ENCODE assay signal across 8 cellular contexts in the genomic region with DNA sequence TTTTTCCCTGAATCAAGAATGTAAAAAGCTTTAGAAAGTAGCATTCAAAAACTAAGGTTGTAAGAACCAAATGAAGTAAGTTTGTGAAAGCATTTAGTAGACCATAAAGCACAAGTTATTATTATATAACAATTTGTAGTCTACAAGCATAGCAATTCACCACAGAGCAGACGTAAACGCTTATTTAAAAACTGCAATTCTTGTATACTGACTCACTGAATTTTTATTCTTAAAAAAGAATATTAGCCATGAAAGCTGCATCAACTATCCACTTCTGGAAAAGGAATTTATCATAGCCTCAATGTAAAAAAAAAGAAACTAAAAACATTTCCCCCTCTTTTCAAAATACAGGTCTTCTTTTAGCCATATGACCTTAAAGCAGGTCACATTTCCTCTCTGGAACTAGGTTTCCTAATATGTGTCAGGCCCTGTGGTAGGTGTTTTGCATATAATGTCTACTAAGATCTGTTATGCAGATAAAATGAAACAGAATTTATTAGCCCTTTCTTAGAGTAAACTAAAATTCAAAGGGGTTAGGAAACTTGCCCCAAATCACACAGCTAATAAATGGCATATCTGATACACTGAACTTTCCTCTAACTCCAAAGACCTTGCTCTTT. TPM values are rescaled to one million over a fixed set of nuclear protein-coding genes. Genes with fewer than 3 reads are reported as not detected.
A peak's percentile ranks its signal among the peaks of the same experiment; 100 is the strongest.
DNase-seq lines count a peak whose midpoint lies in the region; ATAC-seq and TF ChIP-seq lines count a peak whose summit lies in the region.

No MANE protein-coding gene starts in this region.

- no peaks in the 10 kb centered on the region; the same call in 1 of the 2 replicates for H3K9me2 ChIP-seq in Loucy (replicated peaks; ENCODE audit: low read depth, low read length)

- H3K27me3 Mint-ChIP-seq in stimulated activated naive CD8-positive, alpha-beta T cell treated with anti-CD3 and anti-CD28 coated beads, Interleukin-15, amount 100 ng/mL, for 72 hours: peaks cover 15% of the 10 kb centered on the region

- ATAC-seq in Right ventricle myocardium inferior (no peak), GM19463 (IDR thresholded peaks at IDR 0.05; ENCODE audit: unreplicated experiment) (no peak)
- peak; percentile 21 for ATAC-seq in stimulated activated naive CD8-positive, alpha-beta T cell treated with anti-CD3 and anti-CD28 coated beads, Interleukin-15, amount 100 ng/mL, for 72 hours

- DNase-seq in cardiac muscle cell (ENCODE audit: low read depth in 1 of 2, low spot score in 1 of 2) (no peak), Right ventricle myocardium inferior (ENCODE audit: missing footprints) (no peak), NCI-H1436 treated with DMSO at 0.1 percent for 48 hours (lab: John Stamatoyannopoulos, UW) (no peak), NCI-H1092 (lab: John Stamatoyannopoulos, UW) (no peak)
- no peak for DNase-seq in stimulated activated naive CD8-positive, alpha-beta T cell treated with anti-CD3 and anti-CD28 coated beads, Interleukin-15, amount 100 ng/mL, for 72 hours

- H3K4me2 ChIP-seq in Loucy (ENCODE audit: low read depth, low read length, poor library complexity, severe bottlenecking): peak overlapping the region; percentile 92

- no peak overlapping the region for H2AFZ ChIP-seq in Loucy (ENCODE audit: low read length)

- H3K9me3 Mint-ChIP-seq in stimulated activated naive CD8-positive, alpha-beta T cell treated with anti-CD3 and anti-CD28 coated beads, Interleukin-15, amount 100 ng/mL, for 72 hours: no peaks in the 10 kb centered on the region

- H3K27ac Mint-ChIP-seq in stimulated activated naive CD8-positive, alpha-beta T cell treated with anti-CD3 and anti-CD28 coated beads, Interleukin-15, amount 100 ng/mL, for 72 hours: peak overlapping the region in 1 of 2 donors; percentile 48

- H3K36me3 ChIP-seq in cardiac muscle cell (no peaks in the 10 kb centered on the region), Loucy (ENCODE audit: insufficient read depth, low read length) (no peaks in the 10 kb centered on the region), endocrine pancreas (ENCODE audit: control insufficient read depth, insufficient read depth, low read length) (no peaks in the 10 kb centered on the region)

- H3K9ac ChIP-seq in Loucy (ENCODE audit: low read depth, low read length, poor library complexity, severe bottlenecking): peak overlapping the region; percentile 88
- no peak overlapping the region for H3K9ac ChIP-seq in endocrine pancreas (ENCODE audit: control insufficient read depth, insufficient read depth, low read length)

- peaks cover 39% of the 10 kb centered on the region for H3K4me1 Mint-ChIP-seq in stimulated activated naive CD8-positive, alpha-beta T cell treated with anti-CD3 and anti-CD28 coated beads, Interleukin-15, amount 100 ng/mL, for 72 hours

- H3K9me3 ChIP-seq in cardiac muscle cell (ENCODE audit: low read depth) (no peaks in the 10 kb centered on the region), Loucy (ENCODE audit: insufficient read depth, low read depth, low read length) (no peaks in the 10 kb centered on the region), endocrine pancreas (ENCODE audit: control insufficient read depth, low read length) (no peaks in the 10 kb centered on the region)

- H3K79me2 ChIP-seq in Loucy (ENCODE audit: insufficient read depth, low read length): peaks cover 72% of the 10 kb centered on the region

- no peaks in the 10 kb centered on the region for H3F3A ChIP-seq in Loucy (ENCODE audit: low read depth)

- intact Hi-C loops in Right ventricle myocardium inferior (cut with DNase I): no loop called here

- H3K27ac ChIP-seq in cardiac muscle cell: no peak overlapping the region

- peak overlapping the region; percentile 99 for H3K4me3 ChIP-seq in cardiac muscle cell
- peak overlapping the region; percentile 87 for H3K4me3 ChIP-seq in Loucy (ENCODE audit: low read length, poor library complexity, severe bottlenecking)
- H3K4me3 ChIP-seq in endocrine pancreas (ENCODE audit: control insufficient read depth, insufficient read depth, low read length): peak overlapping the region; percentile 84

- H3K4me1 ChIP-seq in cardiac muscle cell (ENCODE audit: low read depth): peaks cover 30% of the 10 kb centered on the region
- peaks cover 62% of the 10 kb centered on the region for H3K4me1 ChIP-seq in Loucy (ENCODE audit: insufficient read depth, low read length, poor library complexity, severe bottlenecking)
- peaks cover 30% of the 10 kb centered on the region for H3K4me1 ChIP-seq in endocrine pancreas (ENCODE audit: control insufficient read depth, insufficient read depth, low read length)

- H3K27me3 ChIP-seq in cardiac muscle cell (peaks cover 2% of the 10 kb centered on the region), Loucy (ENCODE audit: insufficient read depth, low read length, poor library complexity, severe bottlenecking) (peaks cover 24% of the 10 kb centered on the region), endocrine pancreas (ENCODE audit: control insufficient read depth, insufficient read depth, low read length) (no peaks in the 10 kb centered on the region)

- TF ChIP-seq CTCF in cardiac muscle cell (IDR thresholded peaks at IDR 0.05; ENCODE audit: low read depth, low read length): no peak
- TF ChIP-seq CTCF in Loucy (conservative IDR thresholded peaks at IDR 0.05; ENCODE audit: low read length): no peak

- H3K4me3 Mint-ChIP-seq in stimulated activated naive CD8-positive, alpha-beta T cell treated with anti-CD3 and anti-CD28 coated beads, Interleukin-15, amount 100 ng/mL, for 72 hours: peak overlapping the region; percentile 68 to 98

- H4K20me1 ChIP-seq in Loucy (ENCODE audit: insufficient read depth, low read length, poor library complexity, severe bottlenecking): peaks cover 50% of the 10 kb centered on the region

RNA-seq across cellular contexts. Expression of a gene that starts 2.1 kb away (rescaled TPM):
- 24.0 and 37.6 TPM in 2 replicates for total RNA-seq in cardiac muscle cell
- 31.9 and 38.2 TPM in 2 replicates for polyA plus RNA-seq in cardiac muscle cell
- total RNA-seq in Right ventricle myocardium inferior: 15.6 TPM
